ENCODE assay signal across 13 cellular contexts in the genomic region with DNA sequence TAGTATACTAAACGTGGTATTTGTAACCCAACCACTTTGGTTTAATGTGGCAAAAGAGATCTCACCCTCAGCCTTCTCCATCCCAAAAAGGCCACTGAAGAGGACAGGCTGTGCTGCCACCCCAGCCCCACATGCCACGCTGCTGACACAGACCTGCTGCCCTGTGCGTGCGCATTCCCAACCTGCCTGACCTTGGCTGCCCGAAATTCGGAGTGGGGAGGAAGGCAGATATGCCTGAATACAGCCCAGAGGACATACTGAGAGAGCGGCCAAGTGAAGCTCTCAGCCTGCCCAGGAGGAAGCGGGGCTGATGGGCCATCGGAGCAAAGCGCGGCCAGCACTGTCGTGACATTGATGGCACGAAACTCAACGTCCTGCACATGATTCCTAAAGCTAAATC.
DNase-seq lines count a peak whose midpoint lies in the region; ATAC-seq and TF ChIP-seq lines count a peak whose summit lies in the region.
"Had no signal": no experiment of that assay in that cellular context is flagged by ENCODE, and none has a peak within 500 bp of the region (broad histone marks: within the 10 kb centered on the region; RNA-seq: fewer than 3 reads in every experiment).

No MANE protein-coding gene starts in this region.

- intact Hi-C loops in naive thymus-derived CD4-positive, alpha-beta T cell (cut with micrococcal nuclease) = no loop called here

- H3K4me3 ChIP-seq in naive thymus-derived CD4-positive, alpha-beta T cell (ENCODE audit: low read length) = no peak overlapping the region
- H3K4me3 ChIP-seq: K562, left lung had no signal

- no peaks in the 10 kb centered on the region for H3K36me3 Mint-ChIP-seq in stimulated activated naive CD8-positive, alpha-beta T cell treated with anti-CD3 and anti-CD28 coated beads, Interleukin-15, Interleukin-2, amounts not matched to agents 100 ng/mL and 50 ng/mL, for 24 hours (ENCODE audit: low read depth)
- H3K36me3 Mint-ChIP-seq in activated naive CD8-positive, alpha-beta T cell treated with anti-CD3 and anti-CD28 coated beads, Interleukin-2, amount 10 ng/mL, durations not matched to agents 7 days and 5 days = peaks cover 3% of the 10 kb centered on the region
- H3K36me3 Mint-ChIP-seq in naive thymus-derived CD4-positive, alpha-beta T cell = peaks cover 0 to 9% (median 0%) of the 10 kb centered on the region in 5 donors
- H3K36me3 Mint-ChIP-seq: type B pancreatic cell had no signal

- peaks cover 8 to 45% of the 10 kb centered on the region in 2 donors for H3K4me1 ChIP-seq in naive thymus-derived CD4-positive, alpha-beta T cell (ENCODE audit: control insufficient read depth in 2 of 2, insufficient read depth in 2 of 2, low read length in 2 of 2)

- H3K27me3 Mint-ChIP-seq in stimulated activated naive CD8-positive, alpha-beta T cell treated with anti-CD3 and anti-CD28 coated beads, Interleukin-15, Interleukin-2, amounts not matched to agents 100 ng/mL and 50 ng/mL, for 24 hours = no peaks in the 10 kb centered on the region
- no peaks in the 10 kb centered on the region for H3K27me3 Mint-ChIP-seq in stimulated activated naive CD8-positive, alpha-beta T cell treated with anti-CD3 and anti-CD28 coated beads, Interleukin-15, amount 100 ng/mL, for 72 hours
- H3K27me3 Mint-ChIP-seq in activated naive CD8-positive, alpha-beta T cell treated with anti-CD3 and anti-CD28 coated beads, Interleukin-2, amount 10 ng/mL, durations not matched to agents 7 days and 5 days = peaks cover 4% of the 10 kb centered on the region
- peaks cover 0 to 3% (median 0%) of the 10 kb centered on the region in 5 donors for H3K27me3 Mint-ChIP-seq in naive thymus-derived CD4-positive, alpha-beta T cell
- H3K27me3 Mint-ChIP-seq: stimulated activated naive B cell treated with anti-CD40 and anti-IgM and Interleukin-4, amounts not matched to agents 10 μg/mL and 1 μg/mL and 100 μg/mL, for 72 hours; type B pancreatic cell had no signal

- no peaks in the 10 kb centered on the region for H3K36me3 ChIP-seq in naive thymus-derived CD4-positive, alpha-beta T cell (ENCODE audit: control insufficient read depth in 2 of 3, insufficient read depth in 3 of 3, low read length in 3 of 3)
- H3K36me3 ChIP-seq: left lung had no signal

- H3K9me3 ChIP-seq in naive thymus-derived CD4-positive, alpha-beta T cell (ENCODE audit: control insufficient read depth in 2 of 3, low read length in 3 of 3) = no peaks in the 10 kb centered on the region
- H3K9me3 ChIP-seq: left lung had no signal

- no peak for ATAC-seq in stimulated activated naive CD8-positive, alpha-beta T cell treated with anti-CD3 and anti-CD28 coated beads, Interleukin-15, amount 100 ng/mL, for 72 hours
- ATAC-seq in activated naive CD8-positive, alpha-beta T cell treated with anti-CD3 and anti-CD28 coated beads, Interleukin-2, amount 10 ng/mL, durations not matched to agents 7 days and 5 days (ENCODE audit: low read depth) = no peak
- no peak for ATAC-seq in naive thymus-derived CD4-positive, alpha-beta T cell
- ATAC-seq: K562; left lung; stimulated activated naive B cell treated with anti-CD40 and anti-IgM and Interleukin-4, amounts not matched to agents 10 μg/mL and 1 μg/mL and 100 μg/mL, for 72 hours had no signal

- POLR2A ChIA-PET in activated naive CD8-positive, alpha-beta T cell treated with anti-CD3 and anti-CD28 coated beads, Interleukin-2, amount 10 ng/mL, durations not matched to agents 7 days and 5 days (lab: Charles Lee) = interaction anchor here (0.8 to 1.4 kb wide), 3 partner anchors 9 to 68 kb away, joined by 3 to 6 read pairs (median 3); no protein-coding TSS in a partner anchor
- POLR2A ChIA-PET in naive thymus-derived CD4-positive, alpha-beta T cell (lab: Charles Lee) = interaction anchor here (0.8 to 3.8 kb wide), 7 partner anchors 9 to 75 kb away, joined by 3 to 19 read pairs (median 3); no protein-coding TSS in a partner anchor

- in situ Hi-C loops in GM13977 (cut with MboI; ENCODE audit: low pct_unique_long_range_greater_than_20kb, low sequenced_read_pairs, unreplicated experiment) = no loop called here

- H3K27ac Mint-ChIP-seq in stimulated activated naive CD8-positive, alpha-beta T cell treated with anti-CD3 and anti-CD28 coated beads, Interleukin-15, Interleukin-2, amounts not matched to agents 100 ng/mL and 50 ng/mL, for 24 hours = peak overlapping the region; percentile 49
- no peak overlapping the region for H3K27ac Mint-ChIP-seq in stimulated activated naive CD8-positive, alpha-beta T cell treated with anti-CD3 and anti-CD28 coated beads, Interleukin-15, amount 100 ng/mL, for 72 hours
- no peak overlapping the region for H3K27ac Mint-ChIP-seq in activated naive CD8-positive, alpha-beta T cell treated with anti-CD3 and anti-CD28 coated beads, Interleukin-2, amount 10 ng/mL, durations not matched to agents 7 days and 5 days
- peak overlapping the region; percentile 49 to 79 (median 72) for H3K27ac Mint-ChIP-seq in naive thymus-derived CD4-positive, alpha-beta T cell
- H3K27ac Mint-ChIP-seq: type B pancreatic cell had no signal

- no peak for DNase-seq in stimulated activated naive CD8-positive, alpha-beta T cell treated with anti-CD3 and anti-CD28 coated beads, Interleukin-15, amount 100 ng/mL, for 72 hours
- no peak for DNase-seq in activated naive CD8-positive, alpha-beta T cell treated with anti-CD3 and anti-CD28 coated beads, Interleukin-2, amount 10 ng/mL, durations not matched to agents 7 days and 5 days
- no peak for DNase-seq in naive thymus-derived CD4-positive, alpha-beta T cell
- DNase-seq in NCI-H345 (lab: John Stamatoyannopoulos, UW) (no peak), GM13977 (ENCODE audit: low spot score) (no peak), COLO829 (ENCODE audit: low spot score) (no peak)
- DNase-seq: Calu3; left lung; NCI-H1930; stimulated activated naive B cell treated with anti-CD40 and anti-IgM and Interleukin-4, amounts not matched to agents 10 μg/mL and 1 μg/mL and 100 μg/mL, for 72 hours had no signal

- H3K9me3 Mint-ChIP-seq in stimulated activated naive CD8-positive, alpha-beta T cell treated with anti-CD3 and anti-CD28 coated beads, Interleukin-15, Interleukin-2, amounts not matched to agents 100 ng/mL and 50 ng/mL, for 24 hours = no peaks in the 10 kb centered on the region
- H3K9me3 Mint-ChIP-seq in stimulated activated naive CD8-positive, alpha-beta T cell treated with anti-CD3 and anti-CD28 coated beads, Interleukin-15, amount 100 ng/mL, for 72 hours = no peaks in the 10 kb centered on the region
- H3K9me3 Mint-ChIP-seq in activated naive CD8-positive, alpha-beta T cell treated with anti-CD3 and anti-CD28 coated beads, Interleukin-2, amount 10 ng/mL, durations not matched to agents 7 days and 5 days = no peaks in the 10 kb centered on the region
- H3K9me3 Mint-ChIP-seq in naive thymus-derived CD4-positive, alpha-beta T cell = no peaks in the 10 kb centered on the region
- H3K9me3 Mint-ChIP-seq: stimulated activated naive B cell treated with anti-CD40 and anti-IgM and Interleukin-4, amounts not matched to agents 10 μg/mL and 1 μg/mL and 100 μg/mL, for 72 hours; type B pancreatic cell had no signal

- H3K4me1 Mint-ChIP-seq in stimulated activated naive CD8-positive, alpha-beta T cell treated with anti-CD3 and anti-CD28 coated beads, Interleukin-15, Interleukin-2, amounts not matched to agents 100 ng/mL and 50 ng/mL, for 24 hours (ENCODE audit: low read depth) = peaks cover 35% of the 10 kb centered on the region
- peaks cover 60% of the 10 kb centered on the region for H3K4me1 Mint-ChIP-seq in stimulated activated naive CD8-positive, alpha-beta T cell treated with anti-CD3 and anti-CD28 coated beads, Interleukin-15, amount 100 ng/mL, for 72 hours
- H3K4me1 Mint-ChIP-seq in activated naive CD8-positive, alpha-beta T cell treated with anti-CD3 and anti-CD28 coated beads, Interleukin-2, amount 10 ng/mL, durations not matched to agents 7 days and 5 days = peaks cover 38% of the 10 kb centered on the region
- H3K4me1 Mint-ChIP-seq in naive thymus-derived CD4-positive, alpha-beta T cell = peaks cover 34 to 71% (median 61%) of the 10 kb centered on the region in 7 donors

- no peak overlapping the region for H3K4me3 Mint-ChIP-seq in stimulated activated naive CD8-positive, alpha-beta T cell treated with anti-CD3 and anti-CD28 coated beads, Interleukin-15, Interleukin-2, amounts not matched to agents 100 ng/mL and 50 ng/mL, for 24 hours
- peak overlapping the region in 1 of 2 donors; percentile 54 for H3K4me3 Mint-ChIP-seq in stimulated activated naive CD8-positive, alpha-beta T cell treated with anti-CD3 and anti-CD28 coated beads, Interleukin-15, amount 100 ng/mL, for 72 hours
- peak overlapping the region; percentile 36 for H3K4me3 Mint-ChIP-seq in activated naive CD8-positive, alpha-beta T cell treated with anti-CD3 and anti-CD28 coated beads, Interleukin-2, amount 10 ng/mL, durations not matched to agents 7 days and 5 days
- peak overlapping the region in 9 of 10 donors; percentile 27 to 81 (median 69) for H3K4me3 Mint-ChIP-seq in naive thymus-derived CD4-positive, alpha-beta T cell
- H3K4me3 Mint-ChIP-seq: stimulated activated naive B cell treated with anti-CD40 and anti-IgM and Interleukin-4, amounts not matched to agents 10 μg/mL and 1 μg/mL and 100 μg/mL, for 72 hours; type B pancreatic cell had no signal

- CTCF ChIA-PET in naive thymus-derived CD4-positive, alpha-beta T cell (lab: Charles Lee) = no interaction called here

- TF ChIP-seq CTCF in GM13977 (IDR thresholded peaks at IDR 0.05; ENCODE audit: extremely low read depth, insufficient read depth, missing control alignments) = no peak

- H3K27me3 ChIP-seq in naive thymus-derived CD4-positive, alpha-beta T cell (ENCODE audit: control insufficient read depth in 2 of 2, insufficient read depth in 2 of 2, low read length in 2 of 2) = no peaks in the 10 kb centered on the region
- H3K27me3 ChIP-seq: left lung had no signal

- no peak overlapping the region for H3K27ac ChIP-seq in naive thymus-derived CD4-positive, alpha-beta T cell (ENCODE audit: low read depth, low read length)
- H3K27ac ChIP-seq: left lung had no signal

Comparison
In these comparisons a context has a peak if more than half of its experiments do, and no peak if none do; other contexts are left out.
1. H3K27ac Mint-ChIP-seq: peak in stimulated activated naive CD8-positive, alpha-beta T cell treated with anti-CD3 and anti-CD28 coated beads, Interleukin-15, Interleukin-2, amounts not matched to agents 100 ng/mL and 50 ng/mL, for 24 hours (single experiment) and naive thymus-derived CD4-positive, alpha-beta T cell (9 of 9); none in stimulated activated naive CD8-positive, alpha-beta T cell treated with anti-CD3 and anti-CD28 coated beads, Interleukin-15, amount 100 ng/mL, for 72 hours (0 of 2) and activated naive CD8-positive, alpha-beta T cell treated with anti-CD3 and anti-CD28 coated beads, Interleukin-2, amount 10 ng/mL, durations not matched to agents 7 days and 5 days (single experiment).